8 cellular contexts compared by ENCODE assay signal in genomic region chr2:20524412-20525040, GRCh38.
A peak's percentile ranks its signal among the peaks of the same experiment; 100 is the strongest.
DNase-seq lines count a peak whose midpoint lies in the region; ATAC-seq and TF ChIP-seq lines count a peak whose summit lies in the region.

No MANE protein-coding gene starts in this region.

- H3K4me1 ChIP-seq in left ventricle myocardium inferior, result peaks cover 51% of the 10 kb centered on the region
- H3K4me1 ChIP-seq in suprapubic skin, result peaks cover 19% of the 10 kb centered on the region

- peak; percentile 74 for ATAC-seq in GM21529 (IDR thresholded peaks at IDR 0.05; ENCODE audit: unreplicated experiment)

- TF ChIP-seq EP300 in suprapubic skin (IDR thresholded peaks at IDR 0.05), result no peak

- H3K4me3 Mint-ChIP-seq in IgD-negative memory B cell, result peak overlapping the region in 3 of 4 donors; percentile 70 to 95 (median 87)
- H3K4me3 Mint-ChIP-seq in CD14-positive monocyte, result no peak overlapping the region

- no peaks in the 10 kb centered on the region for H3K27me3 ChIP-seq in GM06990 (replicated peaks; ENCODE audit: control insufficient read depth, insufficient read depth, low read length)
- H3K27me3 ChIP-seq in left ventricle myocardium inferior (ENCODE audit: low read depth), result no peaks in the 10 kb centered on the region
- no peaks in the 10 kb centered on the region for H3K27me3 ChIP-seq in suprapubic skin

- TF ChIP-seq POLR2A in suprapubic skin (IDR thresholded peaks at IDR 0.05), result no peak

- H3K9me3 ChIP-seq in left ventricle myocardium inferior (replicated peaks), result no peaks in the 10 kb centered on the region
- no peaks in the 10 kb centered on the region for H3K9me3 ChIP-seq in suprapubic skin

- H3K27ac ChIP-seq in left ventricle myocardium inferior (replicated peaks), result peak overlapping the region; percentile 88
- H3K27ac ChIP-seq in suprapubic skin, result peak overlapping the region; percentile 76

- intact Hi-C loops in left ventricle myocardium inferior (cut with micrococcal nuclease), result no loop called here
- intact Hi-C loops in CD14-positive monocyte (cut with micrococcal nuclease), result no loop called here

- H3K36me3 Mint-ChIP-seq in IgD-negative memory B cell (no peaks in the 10 kb centered on the region), CD14-positive monocyte (no peaks in the 10 kb centered on the region)

- peak; percentile 30 for DNase-seq in GM06990 (ENCODE audit: extremely low read depth, insufficient read length)
- peak; percentile 61 for DNase-seq in left ventricle myocardium inferior
- DNase-seq in suprapubic skin (ENCODE audit: low spot score in 2 of 2), result peak in 1 of 2 donors; percentile 91
- no peak for DNase-seq in CD14-positive monocyte (ENCODE audit: low spot score)
- DNase-seq in stimulated activated CD4-positive, alpha-beta T cell treated with anti-CD3 and anti-CD28 coated beads, Interleukin-15, amount 100 ng/mL, for 24 hours, result no peak
- no peak for DNase-seq in G401 (ENCODE audit: low spot score)

- no peak for TF ChIP-seq CTCF in GM06990 (IDR thresholded peaks at IDR 0.05; ENCODE audit: insufficient read depth, low read length, poor library complexity, severe bottlenecking)
- no peak for TF ChIP-seq CTCF in left ventricle myocardium inferior (IDR thresholded peaks at IDR 0.05; ENCODE audit: borderline replicate concordance)
- no peak for TF ChIP-seq CTCF in suprapubic skin (IDR thresholded peaks at IDR 0.05)
- TF ChIP-seq CTCF in CD14-positive monocyte (IDR thresholded peaks at IDR 0.05), result no peak

- peaks cover 6% of the 10 kb centered on the region for H3K27me3 Mint-ChIP-seq in IgD-negative memory B cell
- H3K27me3 Mint-ChIP-seq in CD14-positive monocyte (ENCODE audit: low read depth in 3 of 3), result peaks cover 4 to 19% (median 5%) of the 10 kb centered on the region in 3 donors

- no peak overlapping the region for H3K4me3 ChIP-seq in GM06990 (replicated peaks; ENCODE audit: low read depth, low read length)
- peak overlapping the region; percentile 12 for H3K4me3 ChIP-seq in left ventricle myocardium inferior
- no peak overlapping the region for H3K4me3 ChIP-seq in suprapubic skin

- H3K27ac Mint-ChIP-seq in IgD-negative memory B cell (peak overlapping the region in 2 of 3 donors; percentile 40 to 67), CD14-positive monocyte (no peak overlapping the region)

- H3K36me3 ChIP-seq in GM06990 (ENCODE audit: control insufficient read depth, insufficient read depth, low read length) (no peaks in the 10 kb centered on the region), left ventricle myocardium inferior (no peaks in the 10 kb centered on the region), suprapubic skin (no peaks in the 10 kb centered on the region)

- no peaks in the 10 kb centered on the region for H3K9me3 Mint-ChIP-seq in IgD-negative memory B cell
- H3K9me3 Mint-ChIP-seq in CD14-positive monocyte, result peaks cover 0 to 2% (median 0%) of the 10 kb centered on the region in 7 donors

- in situ Hi-C loops in G401 (cut with HindIII; ENCODE audit: low sequenced_read_pairs), result no loop called here

- WGBS in suprapubic skin, result 55% methylated on average over 15 of the region's 16 CpGs

- peaks cover 10 to 25% (median 17%) of the 10 kb centered on the region in 3 donors for H3K4me1 Mint-ChIP-seq in IgD-negative memory B cell
- no peaks in the 10 kb centered on the region for H3K4me1 Mint-ChIP-seq in CD14-positive monocyte

Comparison
In these comparisons a context has a peak if more than half of its experiments do, and no peak if none do; other contexts are left out.
1. DNase-seq: peak in GM06990 (single experiment) and left ventricle myocardium inferior (single experiment); none in CD14-positive monocyte (single experiment), stimulated activated CD4-positive, alpha-beta T cell treated with anti-CD3 and anti-CD28 coated beads, Interleukin-15, amount 100 ng/mL, for 24 hours (single experiment) and G401 (single experiment).
2. H3K27ac Mint-ChIP-seq: peak in IgD-negative memory B cell (2 of 3); none in CD14-positive monocyte (0 of 7).
3. H3K4me3 Mint-ChIP-seq: peak in IgD-negative memory B cell (3 of 4); none in CD14-positive monocyte (0 of 2).